21 cellular contexts compared by ENCODE assay signal in the genomic region with DNA sequence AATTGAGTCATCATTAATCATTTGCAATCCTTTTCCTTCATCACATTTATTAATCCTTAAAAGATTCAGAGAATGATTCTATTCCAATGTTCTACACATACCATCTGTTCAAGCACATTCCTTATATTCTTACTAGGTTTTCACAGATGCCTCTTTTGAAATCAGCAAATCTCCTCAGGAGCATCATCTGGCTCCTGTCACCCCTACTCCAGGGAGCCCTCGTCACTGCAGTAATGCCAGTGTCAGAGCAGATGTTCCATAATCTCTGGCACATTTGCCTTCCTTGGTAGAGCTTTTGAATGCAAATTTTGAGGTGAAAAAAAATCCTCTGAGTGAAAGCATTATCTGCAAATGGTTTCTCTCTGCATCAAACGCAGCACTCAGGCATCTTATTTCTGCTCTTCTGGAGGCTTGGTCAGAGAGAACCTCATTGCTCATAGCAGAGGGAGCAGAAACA. TPM values are rescaled to one million over a fixed set of nuclear protein-coding genes. Genes with fewer than 3 reads are reported as not detected.
DNase-seq lines count a peak whose midpoint lies in the region; ATAC-seq and TF ChIP-seq lines count a peak whose summit lies in the region.
"Had no signal": no experiment of that assay in that cellular context is flagged by ENCODE, and none has a peak within 500 bp of the region (broad histone marks: within the 10 kb centered on the region; RNA-seq: fewer than 3 reads in every experiment).

No MANE protein-coding gene starts in this region.

- DNase-seq in NCI-H526 treated with DMSO at 0.1 percent for 48 hours (lab: John Stamatoyannopoulos, UW) (peak; percentile 65), pons (ENCODE audit: low spot score) (peak; percentile 20), NCI-H1417 (lab: John Stamatoyannopoulos, UW) (no peak), natural killer cell (no peak)
- no peak for DNase-seq in activated T-helper 1 cell treated with anti-CD3 and anti-CD28 coated beads, Interleukin-12 subunit alpha, Interleukin-12 subunit beta, Interleukin-2, Interleukin-4 antibody, amounts not matched to agents 30 ng/mL and 10 ng/mL and 1 ng/mL, durations not matched to agents 14 hours and 24 hours and 36 hours (ENCODE audit: low spot score)
- no peak for DNase-seq in activated CD4-positive, alpha-beta T cell treated with anti-CD3 and anti-CD28 coated beads, Interleukin-2, amount 50 U/mL, for 1 hour
- DNase-seq: activated CD4-positive, CD25-positive, alpha-beta regulatory T cell treated with anti-CD3 and anti-CD28 coated beads, Interleukin-2, amount 50 U/mL, for 72 hours; C1 segment of cervical spinal cord; caudate nucleus; NCI-H1105; NCI-H510A treated with DMSO at 0.1 percent for 48 hours; nephron progenitor cell; stimulated activated CD4-positive, alpha-beta T cell treated with anti-CD3 and anti-CD28 coated beads, Interleukin-4, amount 100 ng/mL, for 4 hours; upper lobe of left lung had no signal

- H3K27ac Mint-ChIP-seq in activated T-helper 1 cell treated with anti-CD3 and anti-CD28 coated beads, Interleukin-12 subunit alpha, Interleukin-12 subunit beta, Interleukin-2, Interleukin-4 antibody, amounts not matched to agents 30 ng/mL and 10 ng/mL and 1 ng/mL, durations not matched to agents 14 hours and 24 hours and 36 hours: no peak overlapping the region
- H3K27ac Mint-ChIP-seq in natural killer cell: no peak overlapping the region
- H3K27ac Mint-ChIP-seq: IgD-negative memory B cell; nephron progenitor cell; stimulated activated effector memory CD8-positive, alpha-beta T cell treated with anti-CD3 and anti-CD28 coated beads, Interleukin-12 subunit alpha, Interleukin-12 subunit beta, amount 100 ng/mL, for 72 hours; T-helper 1 cell treated with Interleukin-12 subunit alpha and Interleukin-12 subunit beta and Interleukin-4 antibody, amounts not matched to agents 30 μg/mL and 1 μg/mL, for 36 hours had no signal

- intact Hi-C loops in activated T-helper 1 cell treated with anti-CD3 and anti-CD28 coated beads, Interleukin-12 subunit alpha, Interleukin-12 subunit beta, Interleukin-2, Interleukin-4 antibody, amounts not matched to agents 30 ng/mL and 10 ng/mL and 1 ng/mL, durations not matched to agents 14 hours and 24 hours and 36 hours (cut with micrococcal nuclease): no loop called here
- intact Hi-C loops in natural killer cell (cut with micrococcal nuclease): no loop called here

- H3K4me1 Mint-ChIP-seq in activated T-helper 1 cell treated with anti-CD3 and anti-CD28 coated beads, Interleukin-12 subunit alpha, Interleukin-12 subunit beta, Interleukin-2, Interleukin-4 antibody, amounts not matched to agents 30 ng/mL and 10 ng/mL and 1 ng/mL, durations not matched to agents 14 hours and 24 hours and 36 hours (ENCODE audit: low read depth): no peaks in the 10 kb centered on the region
- H3K4me1 Mint-ChIP-seq in natural killer cell: no peaks in the 10 kb centered on the region
- H3K4me1 Mint-ChIP-seq: stimulated activated effector memory CD8-positive, alpha-beta T cell treated with anti-CD3 and anti-CD28 coated beads, Interleukin-12 subunit alpha, Interleukin-12 subunit beta, amount 100 ng/mL, for 72 hours had no signal

- peak; percentile 62 for ATAC-seq in GM19351 (IDR thresholded peaks at IDR 0.05; ENCODE audit: unreplicated experiment)
- ATAC-seq in HG02938 (IDR thresholded peaks at IDR 0.05; ENCODE audit: unreplicated experiment): peak; percentile 71
- ATAC-seq in natural killer cell: no peak
- ATAC-seq: sciatic nerve; stimulated activated effector memory CD8-positive, alpha-beta T cell treated with anti-CD3 and anti-CD28 coated beads, Interleukin-12 subunit alpha, Interleukin-12 subunit beta, amount 100 ng/mL, for 72 hours had no signal

- TF ChIP-seq CTCF in natural killer cell (IDR thresholded peaks at IDR 0.05): no peak

- H3K27me3 Mint-ChIP-seq in activated T-helper 1 cell treated with anti-CD3 and anti-CD28 coated beads, Interleukin-12 subunit alpha, Interleukin-12 subunit beta, Interleukin-2, Interleukin-4 antibody, amounts not matched to agents 30 ng/mL and 10 ng/mL and 1 ng/mL, durations not matched to agents 14 hours and 24 hours and 36 hours (ENCODE audit: insufficient read depth): no peaks in the 10 kb centered on the region
- no peaks in the 10 kb centered on the region for H3K27me3 Mint-ChIP-seq in natural killer cell (ENCODE audit: low read depth in 2 of 2)

- H3K36me3 Mint-ChIP-seq in activated T-helper 1 cell treated with anti-CD3 and anti-CD28 coated beads, Interleukin-12 subunit alpha, Interleukin-12 subunit beta, Interleukin-2, Interleukin-4 antibody, amounts not matched to agents 30 ng/mL and 10 ng/mL and 1 ng/mL, durations not matched to agents 14 hours and 24 hours and 36 hours (ENCODE audit: low read depth): no peaks in the 10 kb centered on the region
- H3K36me3 Mint-ChIP-seq in natural killer cell: no peaks in the 10 kb centered on the region
- H3K36me3 Mint-ChIP-seq: stimulated activated effector memory CD8-positive, alpha-beta T cell treated with anti-CD3 and anti-CD28 coated beads, Interleukin-12 subunit alpha, Interleukin-12 subunit beta, amount 100 ng/mL, for 72 hours had no signal

- H3K4me3 Mint-ChIP-seq in activated T-helper 1 cell treated with anti-CD3 and anti-CD28 coated beads, Interleukin-12 subunit alpha, Interleukin-12 subunit beta, Interleukin-2, Interleukin-4 antibody, amounts not matched to agents 30 ng/mL and 10 ng/mL and 1 ng/mL, durations not matched to agents 14 hours and 24 hours and 36 hours: no peak overlapping the region
- no peak overlapping the region for H3K4me3 Mint-ChIP-seq in natural killer cell
- H3K4me3 Mint-ChIP-seq: IgD-negative memory B cell; nephron progenitor cell; stimulated activated effector memory CD8-positive, alpha-beta T cell treated with anti-CD3 and anti-CD28 coated beads, Interleukin-12 subunit alpha, Interleukin-12 subunit beta, amount 100 ng/mL, for 72 hours; T-helper 1 cell treated with Interleukin-12 subunit alpha and Interleukin-12 subunit beta and Interleukin-4 antibody, amounts not matched to agents 30 μg/mL and 1 μg/mL, for 36 hours had no signal

- H3K9me3 Mint-ChIP-seq in activated T-helper 1 cell treated with anti-CD3 and anti-CD28 coated beads, Interleukin-12 subunit alpha, Interleukin-12 subunit beta, Interleukin-2, Interleukin-4 antibody, amounts not matched to agents 30 ng/mL and 10 ng/mL and 1 ng/mL, durations not matched to agents 14 hours and 24 hours and 36 hours: peaks cover 6% of the 10 kb centered on the region
- H3K9me3 Mint-ChIP-seq in natural killer cell: no peaks in the 10 kb centered on the region
- H3K9me3 Mint-ChIP-seq: nephron progenitor cell had no signal

RNA-seq across cellular contexts. Expression of a gene that starts 7.6 kb away (rescaled TPM):
- total RNA-seq in activated T-helper 1 cell treated with anti-CD3 and anti-CD28 coated beads, Interleukin-12 subunit alpha, Interleukin-12 subunit beta, Interleukin-2, Interleukin-4 antibody, amounts not matched to agents 30 ng/mL and 10 ng/mL and 1 ng/mL, durations not matched to agents 14 hours and 24 hours and 36 hours: not detected in 2 replicates
- total RNA-seq in natural killer cell: not detected
- total RNA-seq: lung, sciatic nerve, upper lobe of left lung had no signal

Comparison
In these comparisons a context has a peak if more than half of its experiments do, and no peak if none do; other contexts are left out.
1. ATAC-seq: peak in GM19351 (single experiment) and HG02938 (single experiment); none in natural killer cell (0 of 3).
2. DNase-seq: peak in NCI-H526 treated with DMSO at 0.1 percent for 48 hours (single experiment) and pons (single experiment); none in activated T-helper 1 cell treated with anti-CD3 and anti-CD28 coated beads, Interleukin-12 subunit alpha, Interleukin-12 subunit beta, Interleukin-2, Interleukin-4 antibody, amounts not matched to agents 30 ng/mL and 10 ng/mL and 1 ng/mL, durations not matched to agents 14 hours and 24 hours and 36 hours (single experiment), activated CD4-positive, alpha-beta T cell treated with anti-CD3 and anti-CD28 coated beads, Interleukin-2, amount 50 U/mL, for 1 hour (single experiment), NCI-H1417 (0 of 3) and natural killer cell (single experiment).